In genomic region chr5:142182840-142183239, GRCh38 we compare ENCODE assay signal across 31 cellular contexts.
"Had no signal": no experiment of that assay in that cellular context is flagged by ENCODE, and none has a peak within 500 bp of the region (broad histone marks: within the 10 kb centered on the region; RNA-seq: fewer than 3 reads in every experiment).

No MANE protein-coding gene starts in this region.

- H3K4me3 ChIP-seq: PC-9, SJCRH30 had no signal

- H3K27me3 ChIP-seq: brain microvascular endothelial cell had no signal

- H2AFZ ChIP-seq: PC-9 had no signal

- H3K9me3 ChIP-seq: SJCRH30 had no signal

- H3K36me3 ChIP-seq: brain microvascular endothelial cell, SJCRH30 had no signal

- H3K4me2 ChIP-seq: PC-9 had no signal

- ATAC-seq: activated T-cell treated with anti-CD3 and anti-CD28 coated beads, Interleukin-2, amount 50 U/mL, for 4 hours had no signal

- H3K27ac ChIP-seq: brain microvascular endothelial cell, PC-9, RWPE1, SJCRH30, VCaP had no signal

- DNase-seq: activated B cell treated with CpG ODN at 0.5 μM for 24 hours; activated CD4-positive, alpha-beta memory T cell treated with anti-CD3 and anti-CD28 coated beads for 36 hours; activated CD4-positive, alpha-beta T cell treated with anti-CD3 and anti-CD28 coated beads for 4 hours; activated CD4-positive, alpha-beta T cell treated with anti-CD3 and anti-CD28 coated beads, Interleukin-2, amount 50 U/mL, for 1 hour; activated CD4-positive, CD25-positive, alpha-beta regulatory T cell treated with anti-CD3 and anti-CD28 coated beads, Interleukin-2, amount 50 U/mL, for 72 hours; activated CD8-positive, alpha-beta memory T cell treated with anti-CD3 and anti-CD28 coated beads, Interleukin-2, amount 50 U/mL, for 4 hours; activated naive CD4-positive, alpha-beta T cell; activated naive CD4-positive, alpha-beta T cell treated with anti-CD3 and anti-CD28 coated beads, Interleukin-2, amount 50 U/mL, for 16 hours; activated naive CD8-positive, alpha-beta T cell treated with anti-CD3 and anti-CD28 coated beads for 36 hours; activated T-cell treated with anti-CD3 and anti-CD28 coated beads for 4 hours; activated T-cell treated with anti-CD3 and anti-CD28 coated beads, Interleukin-2, amount 50 U/mL, for 4 hours; amniotic stem cell; brain microvascular endothelial cell; IMR-90; Karpas-422; KBM-7; NCI-H1105; NCI-H1417 treated with DMSO at 0.1 percent for 48 hours; NCI-H187 treated with DMSO at 0.1 percent for 48 hours; NCI-H2081 treated with DMSO at 0.1 percent for 48 hours; NCI-H345; NCI-H524 treated with DMSO at 0.1 percent for 48 hours; PC-9; Right ventricle myocardium superior; SJCRH30; SW 1271; T-helper 1 cell; T-helper 2 cell; T-helper 9 cell had no signal
